ENCODE assay signal across 2 cellular contexts in the genomic region with DNA sequence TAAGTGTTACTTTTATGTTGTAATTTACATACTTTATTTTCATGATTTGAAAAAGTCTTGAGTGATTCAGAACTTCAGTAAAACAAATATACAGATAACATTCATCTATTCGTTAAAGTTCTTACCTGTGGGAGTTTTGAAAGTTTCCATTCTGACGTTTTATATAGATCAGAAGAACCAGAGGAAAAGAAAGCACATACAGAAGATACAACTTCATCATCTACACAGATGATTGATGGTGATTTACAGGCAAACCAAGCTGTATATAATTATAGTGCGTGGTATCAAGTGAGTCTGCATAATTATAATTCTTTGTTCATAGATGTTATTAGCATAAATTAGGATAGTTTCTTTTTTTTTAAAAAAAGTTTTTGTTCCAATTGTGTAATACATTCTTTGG.
TF ChIP-seq lines count a peak whose summit lies in the region.

No MANE protein-coding gene starts in this region.

TF ChIP-seq in HEK293, 187 proteins besides CTCF, POLR2A, EP300 and RAD21:
- TF ChIP-seq ZNF37A (tag by site-specific recombination; IDR thresholded peaks at IDR 0.05) (no peak), SP7 (tag by site-specific recombination; IDR thresholded peaks at IDR 0.05) (peak; percentile 59; the same call in 1 of the 2 replicates)

TF ChIP-seq in HepG2, 621 proteins besides CTCF, POLR2A, EP300 and RAD21:
- TF ChIP-seq KDM4B (CRISPR knock-in tag; IDR thresholded peaks at IDR 0.05) (no peak), CHD4 (IDR thresholded peaks at IDR 0.05; ENCODE audit: borderline replicate concordance, low read length) (no peak), ZNF615 (CRISPR knock-in tag; IDR thresholded peaks at IDR 0.05; ENCODE audit: borderline replicate concordance) (no peak), ZNF776 (CRISPR knock-in tag; IDR thresholded peaks at IDR 0.05) (no peak)
TF ChIP-seq in HepG2: peak in this region for 0.
